ENCODE assay signal across 15 cellular contexts in genomic region chr18:44819944-44820510, GRCh38.
DNase-seq lines count a peak whose midpoint lies in the region; ATAC-seq and TF ChIP-seq lines count a peak whose summit lies in the region.
"Had no signal": no experiment of that assay in that cellular context is flagged by ENCODE, and none has a peak within 500 bp of the region (broad histone marks: within the 10 kb centered on the region; RNA-seq: fewer than 3 reads in every experiment).

No MANE protein-coding gene starts in this region.

- H3K4me3 ChIP-seq in left ventricle myocardium inferior (no peak overlapping the region), rectal smooth muscle tissue (ENCODE audit: low read length) (no peak overlapping the region), WERI-Rb-1 (ENCODE audit: low read depth, low read length) (no peak overlapping the region)

- H3K9me3 ChIP-seq in left ventricle myocardium inferior (replicated peaks), result no peaks in the 10 kb centered on the region
- H3K9me3 ChIP-seq in WERI-Rb-1 (ENCODE audit: severe bottlenecking), result no peaks in the 10 kb centered on the region

- no peaks in the 10 kb centered on the region for H3K36me3 ChIP-seq in left ventricle myocardium inferior
- no peaks in the 10 kb centered on the region for H3K36me3 ChIP-seq in rectal smooth muscle tissue (ENCODE audit: control insufficient read depth, insufficient read depth, low read length)
- H3K36me3 ChIP-seq in WERI-Rb-1, result no peaks in the 10 kb centered on the region

- ATAC-seq in GM19023 (IDR thresholded peaks at IDR 0.05; ENCODE audit: unreplicated experiment), result peak; percentile 59

- DNase-seq in anterior cingulate cortex (lab: John Stamatoyannopoulos, UW) (peak in 43 of 58 donors; percentile 9 to 75 (median 36)), left ventricle myocardium inferior (peak; percentile 55), WERI-Rb-1 (no peak), hepatic stellate cell (ENCODE audit: low spot score) (no peak)
- DNase-seq in activated CD8-positive, alpha-beta memory T cell treated with anti-CD3 and anti-CD28 coated beads for 24 hours, result no peak
- DNase-seq in stimulated activated CD4-positive, alpha-beta T cell treated with anti-CD3 and anti-CD28 coated beads, Interleukin-1b, Interleukin-23, amount 100 ng/mL, for 48 hours, result no peak
- DNase-seq: DMS79; effector CD8-positive, alpha-beta T cell; HFFc6; KBM-7; NCI-H1694; NCI-H748 treated with DMSO at 0.1 percent for 48 hours had no signal

- H3K27ac ChIP-seq in left ventricle myocardium inferior (replicated peaks) (no peak overlapping the region), rectal smooth muscle tissue (ENCODE audit: low read depth, low read length) (peak overlapping the region; percentile 29), WERI-Rb-1 (no peak overlapping the region)
- H3K27ac ChIP-seq: parathyroid adenoma had no signal

- H3K4me1 ChIP-seq in left ventricle myocardium inferior, result peaks cover 31% of the 10 kb centered on the region
- peaks cover 29% of the 10 kb centered on the region for H3K4me1 ChIP-seq in rectal smooth muscle tissue (ENCODE audit: control insufficient read depth, insufficient read depth, low read length)

- H3K27me3 ChIP-seq in left ventricle myocardium inferior (ENCODE audit: low read depth), result no peaks in the 10 kb centered on the region
- no peaks in the 10 kb centered on the region for H3K27me3 ChIP-seq in rectal smooth muscle tissue (ENCODE audit: control insufficient read depth, insufficient read depth, low read length)
- no peaks in the 10 kb centered on the region for H3K27me3 ChIP-seq in WERI-Rb-1 (ENCODE audit: insufficient read depth, low read depth, severe bottlenecking)

- TF ChIP-seq CTCF in left ventricle myocardium inferior (IDR thresholded peaks at IDR 0.05; ENCODE audit: borderline replicate concordance) (no peak), WERI-Rb-1 (IDR thresholded peaks at IDR 0.05; ENCODE audit: low read depth, low read length) (no peak)

- intact Hi-C loops in left ventricle myocardium inferior (cut with micrococcal nuclease), result no loop called here

- H3K9ac ChIP-seq in rectal smooth muscle tissue (ENCODE audit: low read length), result no peak overlapping the region
- H3K9ac ChIP-seq: parathyroid adenoma had no signal

Comparison
In these comparisons a context has a peak if more than half of its experiments do, and no peak if none do; other contexts are left out.
1. DNase-seq: peak in anterior cingulate cortex (43 of 58) and left ventricle myocardium inferior (single experiment); none in activated CD8-positive, alpha-beta memory T cell treated with anti-CD3 and anti-CD28 coated beads for 24 hours (single experiment), WERI-Rb-1 (single experiment), hepatic stellate cell (single experiment) and stimulated activated CD4-positive, alpha-beta T cell treated with anti-CD3 and anti-CD28 coated beads, Interleukin-1b, Interleukin-23, amount 100 ng/mL, for 48 hours (single experiment).